ENCODE assay signal across 1 cellular context in genomic region chr16:84617631-84618427, GRCh38.
TF ChIP-seq lines count a peak whose summit lies in the region.

TSS of gene COTL1 (minus strand) at chr16:84618078. CDS start at chr16:84617914, 164 bp downstream.

TF ChIP-seq in GM12878, 131 proteins besides CTCF, POLR2A, EP300 and RAD21 (continued from another document and continues in another):
- TF ChIP-seq ELK1 (IDR thresholded peaks at IDR 0.05; ENCODE audit: low read depth, low read length) (no peak; the same call in 1 of the 2 replicates), RCOR1 (conservative IDR thresholded peaks at IDR 0.05; ENCODE audit: low read depth, low read length) (no peak), RELA (IDR thresholded peaks at IDR 0.05; ENCODE audit: borderline replicate concordance, partially characterized antibody) (no peak), KDM1A (IDR thresholded peaks at IDR 0.05; ENCODE audit: borderline replicate concordance) (no peak), KLF5 (IDR thresholded peaks at IDR 0.05; ENCODE audit: partially characterized antibody) (peak; percentile 47), RUNX3 (IDR thresholded peaks at IDR 0.05; ENCODE audit: low read length) (0 out of 2 replicates have a peak, but pooled peaks have one; percentile 18), SIN3A (IDR thresholded peaks at IDR 0.05; ENCODE audit: low read depth, low read length) (no peak), CEBPB (IDR thresholded peaks at IDR 0.05; ENCODE audit: borderline replicate concordance in 1 of 2, low read depth in 2 of 2, low read length in 2 of 2) (peak; percentile 99 to 100), E4F1 (IDR thresholded peaks at IDR 0.05; ENCODE audit: borderline replicate concordance, partially characterized antibody) (no peak), ZBED1 (IDR thresholded peaks at IDR 0.05; ENCODE audit: borderline replicate concordance) (no peak), SIX5 (IDR thresholded peaks at IDR 0.05; ENCODE audit: low read depth, low read length, severe bottlenecking) (no peak), GABPA (IDR thresholded peaks at IDR 0.05; ENCODE audit: low read depth) (no peak), TARDBP (IDR thresholded peaks at IDR 0.05; ENCODE audit: borderline replicate concordance) (no peak), LARP7 (IDR thresholded peaks at IDR 0.05) (peak; percentile 98), BMI1 (IDR thresholded peaks at IDR 0.05; ENCODE audit: borderline replicate concordance) (no peak), STAT1 (conservative IDR thresholded peaks at IDR 0.05) (no peak), CUX1 (IDR thresholded peaks at IDR 0.05; ENCODE audit: insufficient replicate concordance, low read depth, low read length) (no peak), ZNF592 (IDR thresholded peaks at IDR 0.05) (no peak), MTA2 (IDR thresholded peaks at IDR 0.05; ENCODE audit: low read depth) (peak; percentile 31; the same call in 1 of the 2 replicates), DPF2 (IDR thresholded peaks at IDR 0.05) (peak; percentile 71; the same call in 1 of the 2 replicates), ASH2L (IDR thresholded peaks at IDR 0.05; ENCODE audit: borderline replicate concordance, low read depth) (no peak), FOXK2 (IDR thresholded peaks at IDR 0.05) (no peak), ATF3 (IDR thresholded peaks at IDR 0.05; ENCODE audit: borderline replicate concordance, extremely low read depth, low read depth, low read length) (no peak), NFYA (IDR thresholded peaks at IDR 0.05; ENCODE audit: borderline replicate concordance, low read depth, low read length) (no peak), SRF (IDR thresholded peaks at IDR 0.05; ENCODE audit: low read depth in 2 of 2, low read length in 2 of 2) (no peak), SP1 (IDR thresholded peaks at IDR 0.05; ENCODE audit: low read depth, low read length) (peak; percentile 84), USF1 (IDR thresholded peaks at IDR 0.05; ENCODE audit: borderline replicate concordance, extremely low read length, insufficient read depth, low read depth, low read length) (no peak), TAF1 (IDR thresholded peaks at IDR 0.05; ENCODE audit: borderline replicate concordance, low read depth, low read length) (peak; percentile 92; the same call in 1 of the 2 replicates), NKRF (conservative IDR thresholded peaks at IDR 0.05) (peak; percentile 84), SMAD5 (IDR thresholded peaks at IDR 0.05; ENCODE audit: low read depth) (0 out of 2 replicates have a peak, but pooled peaks have one; percentile 39), CHD1 (IDR thresholded peaks at IDR 0.05; ENCODE audit: low read depth, low read length) (peak; percentile 45; the same call in 1 of the 2 replicates), RBBP5 (conservative IDR thresholded peaks at IDR 0.05) (no peak), RELB (IDR thresholded peaks at IDR 0.05; ENCODE audit: low read depth) (no peak), PML (IDR thresholded peaks at IDR 0.05; ENCODE audit: low read length) (no peak), SKIL (IDR thresholded peaks at IDR 0.05; ENCODE audit: low read depth, poor library complexity, severe bottlenecking) (no peak), EED (IDR thresholded peaks at IDR 0.05; ENCODE audit: low read depth) (no peak), NR2C2 (IDR thresholded peaks at IDR 0.05; ENCODE audit: borderline replicate concordance, control insufficient read depth, insufficient read length, low read depth) (no peak), EGR1 (IDR thresholded peaks at IDR 0.05; ENCODE audit: borderline replicate concordance in 1 of 2, low read depth in 2 of 2, low read length in 2 of 2) (peak in 1 of 2 experiments; percentile 73; a peak in 2 of 3 replicates), CBX5 (IDR thresholded peaks at IDR 0.05; ENCODE audit: low read depth) (0 out of 2 replicates have a peak, but pooled peaks have one; percentile 36)
